In genomic region chr1:198624648-198624980, GRCh38 we compare ENCODE assay signal across 23 cellular contexts. TPM values are rescaled to one million over a fixed set of nuclear protein-coding genes. Genes with fewer than 3 reads are reported as not detected.
DNase-seq lines count a peak whose midpoint lies in the region; ATAC-seq and TF ChIP-seq lines count a peak whose summit lies in the region.
"Had no signal": no experiment of that assay in that cellular context is flagged by ENCODE, and none has a peak within 500 bp of the region (broad histone marks: within the 10 kb centered on the region; RNA-seq: fewer than 3 reads in every experiment).

No MANE protein-coding gene starts in this region.

- no peak for ATAC-seq in CD4-positive, CD25-positive, alpha-beta regulatory T cell (ENCODE audit: low read depth in 2 of 2)
- no peak for ATAC-seq in CD8-positive, alpha-beta T cell
- no peak for ATAC-seq in T-cell (replicated peaks in 1 of 4)
- ATAC-seq in central memory CD8-positive, alpha-beta T cell (replicated peaks; ENCODE audit: extremely low read depth, poor library complexity, severe bottlenecking): no peak

- H3K4me1 Mint-ChIP-seq in CD4-positive, CD25-positive, alpha-beta regulatory T cell: peaks cover 71 to 100% (median 86%) of the 10 kb centered on the region in 4 donors
- peaks cover 99% of the 10 kb centered on the region for H3K4me1 Mint-ChIP-seq in CD8-positive, alpha-beta T cell (ENCODE audit: low read depth)
- peaks cover 97 to 99% (median 98%) of the 10 kb centered on the region in 3 donors for H3K4me1 Mint-ChIP-seq in T-cell
- H3K4me1 Mint-ChIP-seq in central memory CD8-positive, alpha-beta T cell: peaks cover 93% of the 10 kb centered on the region

- no peaks in the 10 kb centered on the region for H3K27me3 Mint-ChIP-seq in CD4-positive, CD25-positive, alpha-beta regulatory T cell
- no peaks in the 10 kb centered on the region for H3K27me3 Mint-ChIP-seq in CD8-positive, alpha-beta T cell (ENCODE audit: low read depth)
- no peaks in the 10 kb centered on the region for H3K27me3 Mint-ChIP-seq in T-cell
- H3K27me3 Mint-ChIP-seq in central memory CD8-positive, alpha-beta T cell: no peaks in the 10 kb centered on the region

- H3K9me3 Mint-ChIP-seq in CD4-positive, CD25-positive, alpha-beta regulatory T cell: no peaks in the 10 kb centered on the region
- peaks cover 2% of the 10 kb centered on the region for H3K9me3 Mint-ChIP-seq in CD8-positive, alpha-beta T cell
- H3K9me3 Mint-ChIP-seq in T-cell: peaks cover 0 to 7% (median 0%) of the 10 kb centered on the region in 3 donors
- peaks cover 7% of the 10 kb centered on the region for H3K9me3 Mint-ChIP-seq in central memory CD8-positive, alpha-beta T cell
- H3K9me3 Mint-ChIP-seq: H9 had no signal

- intact Hi-C loops in CD8-positive, alpha-beta T cell (cut with DNase I, micrococcal nuclease): loop anchor here (1.0 to 10.0 kb wide), 4 partner anchors 9 to 850 kb away; partner anchors contain the start of gene DENND1B (in 1 of the 2)

- H3K4me3 Mint-ChIP-seq in CD4-positive, CD25-positive, alpha-beta regulatory T cell: peak overlapping the region in 2 of 4 donors; percentile 49 to 70
- no peak overlapping the region for H3K4me3 Mint-ChIP-seq in CD8-positive, alpha-beta T cell
- peak overlapping the region in 1 of 3 donors; percentile 50 for H3K4me3 Mint-ChIP-seq in T-cell
- no peak overlapping the region for H3K4me3 Mint-ChIP-seq in central memory CD8-positive, alpha-beta T cell
- H3K4me3 Mint-ChIP-seq: H9 had no signal

- H3K27ac Mint-ChIP-seq in CD4-positive, CD25-positive, alpha-beta regulatory T cell: peak overlapping the region; percentile 73 to 98 (median 79)
- H3K27ac Mint-ChIP-seq in CD8-positive, alpha-beta T cell: peak overlapping the region; percentile 80
- peak overlapping the region; percentile 91 to 100 for H3K27ac Mint-ChIP-seq in T-cell
- peak overlapping the region; percentile 87 for H3K27ac Mint-ChIP-seq in central memory CD8-positive, alpha-beta T cell (ENCODE audit: low read depth)
- H3K27ac Mint-ChIP-seq: H9 had no signal

- no peak for DNase-seq in CD4-positive, CD25-positive, alpha-beta regulatory T cell
- DNase-seq in CD8-positive, alpha-beta T cell: no peak
- DNase-seq in T-cell: no peak
- DNase-seq in central memory CD8-positive, alpha-beta T cell (ENCODE audit: low spot score in 2 of 2): no peak
- DNase-seq in NOMO-1 treated with DMSO at 0.1 percent for 48 hours (lab: John Stamatoyannopoulos, UW; ENCODE audit: unreplicated experiment): no peak
- no peak for DNase-seq in central memory CD4-positive, alpha-beta T cell
- no peak for DNase-seq in NCI-H2107 (lab: John Stamatoyannopoulos, UW)
- DNase-seq in NAMALWA (ENCODE audit: low spot score): no peak
- DNase-seq: activated effector memory CD4-positive, alpha-beta T cell treated with anti-CD3 and anti-CD28 coated beads, Interleukin-2, amount 50 U/mL, for 16 hours; COR-L47; erythroblast; foreskin melanocyte; H9; hippocampal formation; NCI-H1105; NCI-H2081 treated with DMSO at 0.1 percent for 48 hours; NCI-H510A; nucleus accumbens; stimulated activated CD4-positive, alpha-beta T cell treated with anti-CD3 and anti-CD28 coated beads, Interleukin-4, amount 100 ng/mL, for 24 hours had no signal

- H3K9me3 ChIP-seq in CD4-positive, CD25-positive, alpha-beta regulatory T cell (ENCODE audit: control insufficient read depth in 2 of 2, low read length in 2 of 2): no peaks in the 10 kb centered on the region
- H3K9me3 ChIP-seq in CD8-positive, alpha-beta T cell (ENCODE audit: low read length): no peaks in the 10 kb centered on the region
- H3K9me3 ChIP-seq: ascending aorta had no signal

- no peaks in the 10 kb centered on the region for H3K36me3 Mint-ChIP-seq in CD4-positive, CD25-positive, alpha-beta regulatory T cell
- H3K36me3 Mint-ChIP-seq in CD8-positive, alpha-beta T cell: peaks cover 2% of the 10 kb centered on the region
- peaks cover 4% of the 10 kb centered on the region for H3K36me3 Mint-ChIP-seq in T-cell
- H3K36me3 Mint-ChIP-seq in central memory CD8-positive, alpha-beta T cell (ENCODE audit: insufficient read depth): peaks cover 20% of the 10 kb centered on the region

- H3K4me1 ChIP-seq in CD4-positive, CD25-positive, alpha-beta regulatory T cell (ENCODE audit: control insufficient read depth, insufficient read depth, low read length, poor library complexity, severe bottlenecking): peaks cover 92% of the 10 kb centered on the region
- H3K4me1 ChIP-seq in CD8-positive, alpha-beta T cell (ENCODE audit: insufficient read depth, low read length): peaks cover 98% of the 10 kb centered on the region
- H3K4me1 ChIP-seq: ascending aorta had no signal

- POLR2A ChIA-PET in CD8-positive, alpha-beta T cell (lab: Charles Lee): interaction anchor here (1.0 to 6.8 kb wide), 6 partner anchors 12 to 102 kb away, joined by 3 to 68 read pairs (median 8); partner anchors contain the start of gene PTPRC
- POLR2A ChIA-PET in T-cell (lab: Charles Lee): interaction anchor here (0.6 to 7.2 kb wide), 4 partner anchors 10 to 26 kb away, joined by 3 to 86 read pairs (median 8); partner anchors contain the start of gene PTPRC (in 1 of the 2)

- CTCF ChIA-PET in CD8-positive, alpha-beta T cell (lab: Charles Lee): interaction anchor here (1.3 to 7.2 kb wide), 4 partner anchors 13 to 68 kb away, joined by 3 to 84 read pairs (median 32); partner anchors contain the start of gene PTPRC
- CTCF ChIA-PET in T-cell (lab: Charles Lee): interaction anchor here (0.8 to 1.6 kb wide), 3 partner anchors 12 to 61 kb away, joined by 4 to 6 read pairs (median 4); partner anchors contain the start of gene PTPRC (in 1 of the 2)

- H3K27me3 ChIP-seq in CD4-positive, CD25-positive, alpha-beta regulatory T cell (ENCODE audit: control insufficient read depth, insufficient read depth, low read length): no peaks in the 10 kb centered on the region
- no peaks in the 10 kb centered on the region for H3K27me3 ChIP-seq in CD8-positive, alpha-beta T cell (ENCODE audit: insufficient read depth, low read length)
- H3K27me3 ChIP-seq: ascending aorta had no signal

- H3K27ac ChIP-seq in CD4-positive, CD25-positive, alpha-beta regulatory T cell (ENCODE audit: insufficient read depth, low read length, poor library complexity, severe bottlenecking): peak overlapping the region; percentile 93
- peak overlapping the region; percentile 5 for H3K27ac ChIP-seq in CD8-positive, alpha-beta T cell (ENCODE audit: low read depth, low read length)
- H3K27ac ChIP-seq: ascending aorta had no signal

- no peaks in the 10 kb centered on the region for H3K36me3 ChIP-seq in CD4-positive, CD25-positive, alpha-beta regulatory T cell (ENCODE audit: control insufficient read depth, insufficient read depth, low read length)
- no peaks in the 10 kb centered on the region for H3K36me3 ChIP-seq in CD8-positive, alpha-beta T cell (ENCODE audit: insufficient read depth, low read length)
- H3K36me3 ChIP-seq: ascending aorta had no signal

- H3K4me3 ChIP-seq in CD4-positive, CD25-positive, alpha-beta regulatory T cell (ENCODE audit: low read depth, low read length): peak overlapping the region; percentile 8
- H3K4me3 ChIP-seq in CD8-positive, alpha-beta T cell (ENCODE audit: low read depth, low read length): no peak overlapping the region
- H3K4me3 ChIP-seq: ascending aorta, skin epidermis had no signal

- no peak for TF ChIP-seq CTCF in CD8-positive, alpha-beta T cell (IDR thresholded peaks at IDR 0.05)

RNA-seq across cellular contexts. Expression of gene PTPRC, which starts 14.2 kb away (rescaled TPM):
- 946 TPM for total RNA-seq in CD4-positive, CD25-positive, alpha-beta regulatory T cell
- 1,000 to 10,000 TPM; 1,055 to 1,099 (median 1,073) TPM for polyA plus RNA-seq in CD4-positive, CD25-positive, alpha-beta regulatory T cell
- 100 to 1,000 TPM; 603 to 634 TPM for total RNA-seq in CD8-positive, alpha-beta T cell
- total RNA-seq in T-cell: 100 to 1,000 TPM; 674 to 984 (median 781) TPM
- total RNA-seq: Daoy, H9, HT-29 had no signal
